23 cellular contexts compared by ENCODE assay signal in genomic region chr1:77467196-77467595, GRCh38.
DNase-seq lines count a peak whose midpoint lies in the region; ATAC-seq and TF ChIP-seq lines count a peak whose summit lies in the region.
"Had no signal": no experiment of that assay in that cellular context is flagged by ENCODE, and none has a peak within 500 bp of the region (broad histone marks: within the 10 kb centered on the region; RNA-seq: fewer than 3 reads in every experiment).

No MANE protein-coding gene starts in this region.

- no TSS peak for BruUV-seq in mammary epithelial cell (replicated peaks; lab: Mats Ljungman, UMichigan)

- no peak for TF ChIP-seq CTCF in tibial nerve (IDR thresholded peaks at IDR 0.05)
- no peak for TF ChIP-seq CTCF in mammary epithelial cell (conservative IDR thresholded peaks at IDR 0.05 in 1 of 2, IDR thresholded peaks at IDR 0.05 in 1 of 2; ENCODE audit: extremely low read depth in 1 of 2, insufficient read depth in 1 of 2, low read depth in 1 of 2, low read length in 2 of 2)
- TF ChIP-seq CTCF in vagina (IDR thresholded peaks at IDR 0.05), result no peak

- peaks cover 0 to 17% (median 4%) of the 10 kb centered on the region in 4 donors for H3K4me1 ChIP-seq in tibial nerve
- H3K4me1 ChIP-seq in mammary epithelial cell (ENCODE audit: insufficient read depth, low read length), result no peaks in the 10 kb centered on the region
- H3K4me1 ChIP-seq in vagina, result no peaks in the 10 kb centered on the region
- H3K4me1 ChIP-seq: HAP-1 had no signal

- H3K27ac ChIP-seq in caudate nucleus (ENCODE audit: low read depth, low read length), result peak overlapping the region; percentile 87
- H3K27ac ChIP-seq in tibial nerve, result peak overlapping the region in 3 of 4 donors; percentile 33 to 73 (median 63)
- no peak overlapping the region for H3K27ac ChIP-seq in mammary epithelial cell (ENCODE audit: insufficient read depth, low read depth, low read length)
- no peak overlapping the region for H3K27ac ChIP-seq in vagina
- H3K27ac ChIP-seq: A549 had no signal

- no peak for TF ChIP-seq EP300 in tibial nerve (IDR thresholded peaks at IDR 0.05)

- dilution Hi-C loops in mammary epithelial cell (cut with HindIII; ENCODE audit: low sequenced_read_pairs), result no loop called here

- 32 to 59% methylated on average over 2 of the region's 2 CpGs for WGBS in tibial nerve, 2 donors
- 61% methylated on average over 2 of the region's 2 CpGs for WGBS in mammary epithelial cell (ENCODE audit: low coverage, missing lambda C conversion rate)

- no peak overlapping the region for H3K4me2 ChIP-seq in mammary epithelial cell (ENCODE audit: insufficient read depth, low read depth, low read length)
- H3K4me2 ChIP-seq: A549, GM23338 had no signal

- H3K4me3 ChIP-seq in tibial nerve (no peak overlapping the region), mammary epithelial cell (replicated peaks in 1 of 3; ENCODE audit: insufficient read depth in 1 of 3, low read depth in 2 of 3, low read length in 3 of 3) (no peak overlapping the region), vagina (no peak overlapping the region)
- H3K4me3 ChIP-seq: A549, GM23338, HAP-1, MG63 had no signal

- no peaks in the 10 kb centered on the region for H3K9me3 ChIP-seq in tibial nerve
- no peaks in the 10 kb centered on the region for H3K9me3 ChIP-seq in mammary epithelial cell (replicated peaks; ENCODE audit: insufficient read depth, low read length)
- no peaks in the 10 kb centered on the region for H3K9me3 ChIP-seq in vagina
- H3K9me3 ChIP-seq: A549, HAP-1, MG63 had no signal

- H3K27me3 ChIP-seq in tibial nerve, result no peaks in the 10 kb centered on the region
- H3K27me3 ChIP-seq in mammary epithelial cell (ENCODE audit: insufficient read depth, low read length), result no peaks in the 10 kb centered on the region
- no peaks in the 10 kb centered on the region for H3K27me3 ChIP-seq in vagina
- H3K27me3 ChIP-seq: MG63 had no signal

- ATAC-seq in sciatic nerve (peak; percentile 49), GM18511 (IDR thresholded peaks at IDR 0.05; ENCODE audit: unreplicated experiment) (no peak)
- ATAC-seq: A549, GM23338, PC-3 had no signal

- no peaks in the 10 kb centered on the region for H3K36me3 ChIP-seq in tibial nerve
- H3K36me3 ChIP-seq in mammary epithelial cell (ENCODE audit: insufficient read depth, low read length), result no peaks in the 10 kb centered on the region
- H3K36me3 ChIP-seq in vagina, result no peaks in the 10 kb centered on the region
- H3K36me3 ChIP-seq: HAP-1, MG63 had no signal

- CTCF ChIA-PET in mammary epithelial cell (lab: Charles Lee; ENCODE audit: low non-redundant PET), result no interaction called here

- DNase-seq in caudate nucleus (lab: John Stamatoyannopoulos, UW) (peak in 5 of 61 donors; percentile 6 to 14 (median 10)), medulla oblongata (ENCODE audit: extremely low spot score) (peak; percentile 78), sciatic nerve (ENCODE audit: low spot score) (no peak), tibial nerve (ENCODE audit: low spot score in 2 of 2) (no peak), mammary epithelial cell (no peak), vagina (ENCODE audit: extremely low spot score in 2 of 2) (no peak)
- DNase-seq: AML-193; CD4-positive, alpha-beta memory T cell; COR-L47; DMS53; HFFc6; KBM-7; MG63; NCI-H1105 treated with DMSO at 0.1 percent for 48 hours; NCI-H2029; NCI-H446; NCI-H524 treated with DMSO at 0.1 percent for 48 hours; NCI-H774; PC-3 had no signal

- in situ Hi-C loops in mammary epithelial cell (cut with MboI; ENCODE audit: low sequenced_read_pairs in 2 of 2), result no loop called here

- intact Hi-C loops in sciatic nerve (cut with DNase I) (no loop called here), mammary epithelial cell (cut with micrococcal nuclease) (no loop called here), vagina (cut with DNase I) (no loop called here)

- no peaks in the 10 kb centered on the region for H3K79me2 ChIP-seq in mammary epithelial cell (ENCODE audit: insufficient read depth, low read length)

- H3K9ac ChIP-seq in mammary epithelial cell (ENCODE audit: insufficient read depth, low read length), result no peak overlapping the region

- H2AFZ ChIP-seq in mammary epithelial cell (ENCODE audit: low read depth, low read length), result no peak overlapping the region
- H2AFZ ChIP-seq: GM23338 had no signal

- TF ChIP-seq POLR2A in tibial nerve (IDR thresholded peaks at IDR 0.05), result no peak
- TF ChIP-seq POLR2A in vagina (IDR thresholded peaks at IDR 0.05), result no peak

- no peaks in the 10 kb centered on the region for H4K20me1 ChIP-seq in mammary epithelial cell (ENCODE audit: insufficient read depth, low read length)

Comparison
In these comparisons a context has a peak if more than half of its experiments do, and no peak if none do; other contexts are left out.
1. H3K27ac ChIP-seq: peak in caudate nucleus (single experiment) and tibial nerve (3 of 4); none in mammary epithelial cell (single experiment) and vagina (single experiment).